ENCODE assay signal across 1 cellular context in genomic region chr10:125012851-125013528, GRCh38.
TF ChIP-seq lines count a peak whose summit lies in the region.

No MANE protein-coding gene starts in this region.

TF ChIP-seq in GM23338, 12 proteins besides CTCF, POLR2A, EP300 and RAD21:
- TF ChIP-seq ZNF462 (CRISPR knock-in tag; IDR thresholded peaks at IDR 0.05) = no peak
- TF ChIP-seq ETS1 (IDR thresholded peaks at IDR 0.05) = no peak
- TF ChIP-seq REST (IDR thresholded peaks at IDR 0.05; ENCODE audit: unreplicated experiment) = no peak
- TF ChIP-seq STAT1 (IDR thresholded peaks at IDR 0.05; ENCODE audit: unreplicated experiment) = no peak
- TF ChIP-seq JUNB (IDR thresholded peaks at IDR 0.05; ENCODE audit: unreplicated experiment) = no peak
- no peak for TF ChIP-seq EZH2phosphoT487 (IDR thresholded peaks at IDR 0.05; ENCODE audit: unreplicated experiment)
